ENCODE assay signal across 19 cellular contexts in the genomic region with DNA sequence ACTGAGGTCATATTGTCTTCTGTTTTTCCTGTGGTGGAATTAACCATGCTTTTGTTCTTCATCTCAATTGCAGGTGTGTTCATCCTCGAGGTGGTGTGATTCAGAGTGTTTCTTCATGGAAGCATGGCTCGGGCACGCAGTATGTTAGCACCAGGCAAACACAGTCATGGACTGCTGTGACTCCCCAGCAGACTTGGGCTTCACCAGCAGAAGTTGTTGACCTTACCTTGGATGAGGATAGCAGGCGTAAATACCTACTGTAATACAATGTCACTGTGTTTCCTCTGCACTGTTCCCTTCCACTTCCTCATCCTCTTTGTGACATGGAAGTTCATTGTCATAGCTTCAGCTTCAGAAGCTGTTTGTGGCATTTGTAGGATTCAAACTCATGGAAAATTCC.
DNase-seq lines count a peak whose midpoint lies in the region; ATAC-seq, FAIRE-seq and TF ChIP-seq lines count a peak whose summit lies in the region.
"Had no signal": no experiment of that assay in that cellular context is flagged by ENCODE, and none has a peak within 500 bp of the region (broad histone marks: within the 10 kb centered on the region; RNA-seq: fewer than 3 reads in every experiment).

No MANE protein-coding gene starts in this region.

- no peaks in the 10 kb centered on the region for H3K9me3 ChIP-seq in H9 (ENCODE audit: control insufficient read depth, low read depth, low read length)
- H3K9me3 ChIP-seq in H1 (ENCODE audit: insufficient read depth in 2 of 2, low read depth in 1 of 2, low read length in 1 of 2) = no peaks in the 10 kb centered on the region
- no peaks in the 10 kb centered on the region for H3K9me3 ChIP-seq in neutrophil
- H3K9me3 ChIP-seq in vagina = no peaks in the 10 kb centered on the region

- no peak for TF ChIP-seq RAD21 in H1 (IDR thresholded peaks at IDR 0.05 in 1 of 2, conservative IDR thresholded peaks at IDR 0.05 in 1 of 2; ENCODE audit: low read depth in 2 of 2, low read length in 2 of 2)

- H2AFZ ChIP-seq in H9 (ENCODE audit: low read length) (no peak overlapping the region), H1 (ENCODE audit: low read length) (no peak overlapping the region)

- CTCF ChIA-PET in activated naive CD4-positive, alpha-beta T cell treated with anti-CD3 and anti-CD28 coated beads, Interleukin-2, amount 10 ng/mL, durations not matched to agents 7 days and 5 days (lab: Charles Lee) = no interaction called here
- CTCF ChIA-PET in H1 (lab: Charles Lee; ENCODE audit: partially characterized antibody) = interaction anchor here (1.6 to 2.5 kb wide), 2 partner anchors 9 to 90 kb away, joined by 3 to 8 read pairs; a partner anchor contains a TSS

- H3K4me3 ChIP-seq in H1 (ENCODE audit: extremely low read depth in 1 of 4, insufficient read depth in 2 of 4, low read depth in 3 of 4, low read length in 4 of 4) (no peak overlapping the region), neutrophil (ENCODE audit: low read depth in 1 of 2, low read length in 1 of 2) (no peak overlapping the region), vagina (no peak overlapping the region)

- no peak overlapping the region for H2AK5ac ChIP-seq in H9 (ENCODE audit: insufficient read length, low read length)
- H2AK5ac ChIP-seq in H1 (ENCODE audit: low read depth, low read length) = peak overlapping the region; percentile 99

- TF ChIP-seq POLR2A in H1 (IDR thresholded peaks at IDR 0.05; ENCODE audit: control extremely low read depth in 1 of 2, low read depth in 2 of 2, low read length in 2 of 2) (no peak), vagina (IDR thresholded peaks at IDR 0.05) (no peak)

- TF ChIP-seq EP300 in H1 (IDR thresholded peaks at IDR 0.05; ENCODE audit: borderline replicate concordance in 1 of 2, low read depth in 2 of 2, low read length in 2 of 2) = no peak

- H4K5ac ChIP-seq in H9 (ENCODE audit: insufficient read length, low read depth, low read length) = peak overlapping the region; percentile 18
- H4K5ac ChIP-seq in H1 (ENCODE audit: insufficient read length, low read depth, low read length) = no peak overlapping the region

- H4K20me1 ChIP-seq in H9 (ENCODE audit: control insufficient read depth, insufficient read depth, insufficient read length) (no peaks in the 10 kb centered on the region), H1 (replicated peaks in 1 of 2; ENCODE audit: control insufficient read depth in 1 of 2, insufficient read depth in 2 of 2, low read length in 2 of 2) (no peaks in the 10 kb centered on the region)

- H3K14ac ChIP-seq in H9 (ENCODE audit: insufficient read depth, low read length) (peak overlapping the region; percentile 27; the same call in 1 of the 2 replicates), H1 (ENCODE audit: insufficient read length) (no peak overlapping the region)

- no peaks in the 10 kb centered on the region for H3K27me3 ChIP-seq in H9 (ENCODE audit: insufficient read depth, low read length)
- H3K27me3 ChIP-seq in H1 (replicated peaks in 1 of 4; ENCODE audit: control insufficient read depth in 3 of 4, extremely low read depth in 1 of 4, insufficient read depth in 3 of 4, low read length in 3 of 4) = no peaks in the 10 kb centered on the region
- no peaks in the 10 kb centered on the region for H3K27me3 ChIP-seq in neutrophil
- H3K27me3 ChIP-seq in vagina = no peaks in the 10 kb centered on the region

- H3K4me1 ChIP-seq in H9 (ENCODE audit: insufficient read depth, low read length) (peaks cover 34% of the 10 kb centered on the region; the same call in 1 of the 2 replicates), H1 (replicated peaks in 1 of 4; ENCODE audit: control insufficient read depth in 3 of 4, insufficient read depth in 4 of 4, low read length in 3 of 4) (peaks cover 11 to 50% (median 35%) of the 10 kb centered on the region in 4 experiments), neutrophil (ENCODE audit: control insufficient read depth in 1 of 2, insufficient read depth in 1 of 2, low read depth in 1 of 2, low read length in 1 of 2) (peaks cover 3 to 7% of the 10 kb centered on the region in 2 experiments), vagina (no peaks in the 10 kb centered on the region)

- H3K27me3 Mint-ChIP-seq in activated naive CD4-positive, alpha-beta T cell treated with anti-CD3 and anti-CD28 coated beads, Interleukin-2, amount 10 ng/mL, durations not matched to agents 7 days and 5 days = no peaks in the 10 kb centered on the region
- H3K27me3 Mint-ChIP-seq in H9 (ENCODE audit: low read depth) = no peaks in the 10 kb centered on the region

- no peak overlapping the region for H2BK20ac ChIP-seq in H9 (ENCODE audit: low read depth, low read length, poor library complexity, severe bottlenecking)
- peak overlapping the region; percentile 24; the same call in 1 of the 2 replicates for H2BK20ac ChIP-seq in H1 (ENCODE audit: low read length)

- peak overlapping the region; percentile 60 for H2BK5ac ChIP-seq in H9 (ENCODE audit: insufficient read length, low read length)
- H2BK5ac ChIP-seq in H1 (ENCODE audit: low read depth, low read length) = 0 out of 2 replicates have a peak overlapping the region, but pooled peaks have one; percentile 30

- POLR2A ChIA-PET in H1 (lab: Charles Lee; ENCODE audit: partially characterized antibody) = interaction anchor here (1.4 kb wide), 1 partner anchor 9 kb away, joined by 4 read pairs; no protein-coding TSS in a partner anchor

- H3K56ac ChIP-seq in H9 (ENCODE audit: insufficient read length, low read depth, low read length) (peak overlapping the region; percentile 6), H1 (replicated peaks; ENCODE audit: insufficient read length, low read depth, low read length) (no peak overlapping the region)

- no peak for ATAC-seq in activated naive CD4-positive, alpha-beta T cell treated with anti-CD3 and anti-CD28 coated beads, Interleukin-2, amount 50 U/mL, for 72 hours
- ATAC-seq: CD8-positive, alpha-beta T cell; HCT116 had no signal

- H3K79me1 ChIP-seq in H9 (ENCODE audit: insufficient read depth, low read depth, low read length, poor library complexity, severe bottlenecking) (no peaks in the 10 kb centered on the region), H1 (ENCODE audit: low read depth, low read length) (no peaks in the 10 kb centered on the region)

- H3K9ac ChIP-seq in H9 (ENCODE audit: extremely low read depth, insufficient read length, low read length) = no peak overlapping the region
- no peak overlapping the region for H3K9ac ChIP-seq in H1 (replicated peaks in 1 of 4; ENCODE audit: extremely low read depth in 1 of 4, low read depth in 3 of 4, low read length in 3 of 4)

- no peak overlapping the region for H3K4me3 Mint-ChIP-seq in activated naive CD4-positive, alpha-beta T cell treated with anti-CD3 and anti-CD28 coated beads, Interleukin-2, amount 10 ng/mL, durations not matched to agents 7 days and 5 days
- no peak overlapping the region; a peak in 1 of 5 replicates for H3K4me3 Mint-ChIP-seq in H9
- H3K4me3 Mint-ChIP-seq: CD8-positive, alpha-beta T cell had no signal

- no peaks in the 10 kb centered on the region for H3K23me2 ChIP-seq in H9 (ENCODE audit: insufficient read length, low read depth, low read length, poor library complexity, severe bottlenecking)
- no peaks in the 10 kb centered on the region for H3K23me2 ChIP-seq in H1 (ENCODE audit: low read depth, low read length)

- peak overlapping the region; percentile 14 for H3K23ac ChIP-seq in H9 (ENCODE audit: insufficient read length, low read depth, low read length)
- H3K23ac ChIP-seq in H1 (ENCODE audit: insufficient read length) = no peak overlapping the region

- H3K4me1 Mint-ChIP-seq in activated naive CD4-positive, alpha-beta T cell treated with anti-CD3 and anti-CD28 coated beads, Interleukin-2, amount 10 ng/mL, durations not matched to agents 7 days and 5 days = peaks cover 46% of the 10 kb centered on the region
- H3K4me1 Mint-ChIP-seq in H9 = peaks cover 74 to 75% of the 10 kb centered on the region in 2 experiments

- peak overlapping the region; percentile 55 for H3T11ph ChIP-seq in H9 (ENCODE audit: low read length)

- H2BK12ac ChIP-seq in H9 (ENCODE audit: insufficient read length, low read depth, low read length) = peak overlapping the region; percentile 99
- peak overlapping the region; percentile 99 for H2BK12ac ChIP-seq in H1 (ENCODE audit: low read depth, low read length)

- H2BK120ac ChIP-seq in H9 (ENCODE audit: low read depth, low read length, poor library complexity, severe bottlenecking) = peak overlapping the region; percentile 74
- peak overlapping the region; percentile 9 for H2BK120ac ChIP-seq in H1 (replicated peaks; ENCODE audit: low read depth, low read length)

- peaks cover 64% of the 10 kb centered on the region for H3K36me3 Mint-ChIP-seq in activated naive CD4-positive, alpha-beta T cell treated with anti-CD3 and anti-CD28 coated beads, Interleukin-2, amount 10 ng/mL, durations not matched to agents 7 days and 5 days
- peaks cover 5 to 34% of the 10 kb centered on the region in 2 donors for H3K36me3 Mint-ChIP-seq in activated naive CD4-positive, alpha-beta T cell treated with anti-CD3 and anti-CD28 coated beads, Interleukin-2, amount 50 U/mL, for 72 hours
- peaks cover 1 to 12% (median 6%) of the 10 kb centered on the region in 3 experiments; a peak in 4 of 7 replicates for H3K36me3 Mint-ChIP-seq in H9 (ENCODE audit: insufficient read depth in 1 of 3, low read depth in 3 of 3)

- H3K18ac ChIP-seq in H9 (ENCODE audit: insufficient read length, low read depth, low read length) (peak overlapping the region; percentile 79), H1 (ENCODE audit: extremely low read depth, low read length) (peak overlapping the region; percentile 83; the same call in 1 of the 2 replicates)

- H4K8ac ChIP-seq in H9 (replicated peaks; ENCODE audit: insufficient read length, low read depth, low read length) (no peak overlapping the region), H1 (ENCODE audit: extremely low read depth, insufficient read depth, low read length) (no peak overlapping the region)

- intact Hi-C loops in vagina (cut with DNase I) = no loop called here

- H3K4me2 ChIP-seq in H9 (ENCODE audit: insufficient read depth, insufficient read length, low read length) (no peak overlapping the region), H1 (ENCODE audit: insufficient read depth in 1 of 2, low read depth in 2 of 2, low read length in 2 of 2) (peak overlapping the region in 1 of 2 experiments; percentile 72; a peak in 1 of 4 replicates)

- peaks cover 0 to 8% (median 0%) of the 10 kb centered on the region in 4 experiments; a peak in 2 of 8 replicates for H3K36me3 ChIP-seq in H1 (ENCODE audit: control insufficient read depth in 2 of 4, insufficient read depth in 4 of 4, low read length in 3 of 4)
- H3K36me3 ChIP-seq in neutrophil = peaks cover 32% of the 10 kb centered on the region
- H3K36me3 ChIP-seq in vagina = peaks cover 0 to 23% of the 10 kb centered on the region in 2 donors

- peak overlapping the region; percentile 31 for H4K91ac ChIP-seq in H9 (ENCODE audit: insufficient read length, low read depth, low read length)
- H4K91ac ChIP-seq in H1 (replicated peaks; ENCODE audit: insufficient read length, low read length) = peak overlapping the region; percentile 48

- peak overlapping the region; percentile 38 for H3K27ac Mint-ChIP-seq in activated naive CD4-positive, alpha-beta T cell treated with anti-CD3 and anti-CD28 coated beads, Interleukin-2, amount 10 ng/mL, durations not matched to agents 7 days and 5 days
- H3K27ac Mint-ChIP-seq in activated naive CD4-positive, alpha-beta T cell treated with anti-CD3 and anti-CD28 coated beads, Interleukin-2, amount 50 U/mL, for 72 hours = peak overlapping the region in 1 of 2 donors; percentile 82
- H3K27ac Mint-ChIP-seq in H9 = peak overlapping the region; percentile 21 to 96 (median 91); a peak in 5 of 7 replicates

- DNase-seq in activated naive CD4-positive, alpha-beta T cell treated with anti-CD3 and anti-CD28 coated beads, Interleukin-2, amount 10 ng/mL, durations not matched to agents 7 days and 5 days = no peak
- DNase-seq in activated naive CD4-positive, alpha-beta T cell treated with anti-CD3 and anti-CD28 coated beads, Interleukin-2, amount 50 U/mL, for 72 hours (ENCODE audit: low spot score in 2 of 2) = no peak
- no peak for DNase-seq in H9
- DNase-seq in H1 (ENCODE audit: low read depth in 1 of 2, low spot score in 2 of 2) = no peak
- DNase-seq in NCI-H2227 treated with DMSO at 0.1 percent for 48 hours (lab: John Stamatoyannopoulos, UW) = no peak
- no peak for DNase-seq in vagina (ENCODE audit: extremely low spot score in 2 of 2)
- no peak for DNase-seq in C1 segment of cervical spinal cord (lab: John Stamatoyannopoulos, UW)
- DNase-seq: amygdala; CD8-positive, alpha-beta T cell; cerebellar nuclear complex; DMS53; effector CD4-positive, alpha-beta T cell; head of caudate nucleus; NCI-H1436; NCI-H2171; stimulated activated CD4-positive, alpha-beta T cell treated with anti-CD3 and anti-CD28 coated beads, Interleukin-2, amount 100 ng/mL, for 48 hours; WERI-Rb-1 had no signal

- H3K9me3 Mint-ChIP-seq in activated naive CD4-positive, alpha-beta T cell treated with anti-CD3 and anti-CD28 coated beads, Interleukin-2, amount 10 ng/mL, durations not matched to agents 7 days and 5 days = no peaks in the 10 kb centered on the region
- H3K9me3 Mint-ChIP-seq in activated naive CD4-positive, alpha-beta T cell treated with anti-CD3 and anti-CD28 coated beads, Interleukin-2, amount 50 U/mL, for 72 hours = no peaks in the 10 kb centered on the region
- no peaks in the 10 kb centered on the region for H3K9me3 Mint-ChIP-seq in H9
- H3K9me3 Mint-ChIP-seq: CD8-positive, alpha-beta T cell had no signal

- H3K79me2 ChIP-seq in H9 (ENCODE audit: insufficient read depth, low read length) = no peaks in the 10 kb centered on the region
- peaks cover 0 to 4% of the 10 kb centered on the region in 2 experiments; a peak in 1 of 4 replicates for H3K79me2 ChIP-seq in H1 (ENCODE audit: control insufficient read depth in 1 of 2, insufficient read depth in 2 of 2, low read length in 2 of 2)

- TF ChIP-seq CTCF in H9 (conservative IDR thresholded peaks at IDR 0.05) (no peak), H1 (IDR thresholded peaks at IDR 0.05; ENCODE audit: control extremely low read depth in 1 of 3, insufficient read depth in 1 of 3, low read depth in 1 of 3, low read length in 3 of 3) (no peak), neutrophil (IDR thresholded peaks at IDR 0.05) (no peak), vagina (IDR thresholded peaks at IDR 0.05) (no peak)

- FAIRE-seq in H1 (lab: Jason Lieb, UNC) = no peak

- WGBS in H9 (ENCODE audit: extremely low coverage, insufficient read length, low lambda C conversion rate) = no CpG with 5 or more reads among the region's 4 CpGs
- 85% methylated on average over 4 of the region's 4 CpGs; no CpG with 5 or more reads in 1 of the 2 experiments for WGBS in H1 (ENCODE audit: extremely low coverage in 1 of 2, insufficient coverage in 1 of 2, insufficient read length in 1 of 2, insufficient replicate concordance in 2 of 2, low coverage in 1 of 2, low lambda C conversion rate in 2 of 2, missing lambda C conversion rate in 1 of 2), 2 experiments

- no peak overlapping the region for H3K27ac ChIP-seq in H9 (ENCODE audit: insufficient read length, low read depth, low read length)
- H3K27ac ChIP-seq in H1 (ENCODE audit: low read depth, low read length) = no peak overlapping the region
- peak overlapping the region; percentile 52 for H3K27ac ChIP-seq in neutrophil
- H3K27ac ChIP-seq in vagina = no peak overlapping the region
- H3K27ac ChIP-seq: WERI-Rb-1 had no signal

- no peak overlapping the region for H2BK15ac ChIP-seq in H9 (ENCODE audit: low read depth, low read length)
- H2BK15ac ChIP-seq in H1 (ENCODE audit: low read length) = no peak overlapping the region; the same call in 1 of the 2 replicates

- H3K4ac ChIP-seq in H9 (ENCODE audit: low read depth, low read length) (peak overlapping the region; percentile 16; the same call in 1 of the 2 replicates), H1 (replicated peaks; ENCODE audit: insufficient read length, low read depth, low read length) (peak overlapping the region; percentile 9)
